Comparison of ENCODE assay signal across 2 cellular contexts in genomic region chr3:50600141-50600753, GRCh38.
TF ChIP-seq lines count a peak whose summit lies in the region.

No MANE protein-coding gene starts in this region.

TF ChIP-seq in SK-N-SH, 30 proteins besides CTCF, POLR2A, EP300 and RAD21 (continued from another document):
- TF ChIP-seq REST (IDR thresholded peaks at IDR 0.05; ENCODE audit: low read depth, low read length), result no peak
- TF ChIP-seq SIN3A (IDR thresholded peaks at IDR 0.05; ENCODE audit: borderline replicate concordance, low read depth, low read length), result no peak
- no peak for TF ChIP-seq USF1 (IDR thresholded peaks at IDR 0.05; ENCODE audit: borderline replicate concordance, low read depth)
- TF ChIP-seq ELF1 (IDR thresholded peaks at IDR 0.05), result no peak
- TF ChIP-seq FOXJ3 (CRISPR knock-in tag; IDR thresholded peaks at IDR 0.05), result no peak
- no peak for TF ChIP-seq MAX (IDR thresholded peaks at IDR 0.05; ENCODE audit: low read depth)
- no peak for TF ChIP-seq IRF3 (IDR thresholded peaks at IDR 0.05; ENCODE audit: low read depth, low read length)
- no peak for TF ChIP-seq EZH2phosphoT487 (IDR thresholded peaks at IDR 0.05; ENCODE audit: borderline replicate concordance, low read depth)
- TF ChIP-seq RXRA (IDR thresholded peaks at IDR 0.05; ENCODE audit: borderline replicate concordance, low read depth), result no peak
- TF ChIP-seq RFX5 (IDR thresholded peaks at IDR 0.05; ENCODE audit: low read length), result no peak
- TF ChIP-seq JUND (IDR thresholded peaks at IDR 0.05), result no peak

TF ChIP-seq in SK-N-SH treated with all-trans-retinoic acid at 6 μM for 48 hours, 23 proteins besides CTCF, POLR2A, EP300 and RAD21 (continued from another document):
- TF ChIP-seq TSHZ2 (CRISPR knock-in tag; IDR thresholded peaks at IDR 0.05) (no peak), BACH2 (CRISPR knock-in tag; IDR thresholded peaks at IDR 0.05; ENCODE audit: borderline replicate concordance) (no peak), POU6F1 (CRISPR knock-in tag; IDR thresholded peaks at IDR 0.05; ENCODE audit: borderline replicate concordance, low read depth) (no peak), ISL1 (CRISPR knock-in tag; IDR thresholded peaks at IDR 0.05) (no peak), TOX (CRISPR knock-in tag; IDR thresholded peaks at IDR 0.05; ENCODE audit: borderline replicate concordance) (no peak), ZC3H10 (CRISPR knock-in tag; IDR thresholded peaks at IDR 0.05) (no peak), PATZ1 (CRISPR knock-in tag; IDR thresholded peaks at IDR 0.05; ENCODE audit: borderline replicate concordance) (no peak), ZFP30 (CRISPR knock-in tag; IDR thresholded peaks at IDR 0.05) (no peak), ARNTL (CRISPR knock-in tag; IDR thresholded peaks at IDR 0.05; ENCODE audit: borderline replicate concordance, low read depth) (no peak), ZNF70 (CRISPR knock-in tag; IDR thresholded peaks at IDR 0.05) (no peak), GLIS3 (CRISPR knock-in tag; IDR thresholded peaks at IDR 0.05) (no peak)
